14 cellular contexts compared by ENCODE assay signal in genomic region chr5:27702339-27702820, GRCh38.
DNase-seq lines count a peak whose midpoint lies in the region; ATAC-seq, FAIRE-seq and TF ChIP-seq lines count a peak whose summit lies in the region.
"Had no signal": no experiment of that assay in that cellular context is flagged by ENCODE, and none has a peak within 500 bp of the region (broad histone marks: within the 10 kb centered on the region; RNA-seq: fewer than 3 reads in every experiment).

No MANE protein-coding gene starts in this region.

- no peaks in the 10 kb centered on the region for H3K9me3 ChIP-seq in gastrocnemius medialis
- H3K9me3 ChIP-seq: stomach had no signal

- ATAC-seq in gastrocnemius medialis, result no peak
- ATAC-seq in naive thymus-derived CD8-positive, alpha-beta T cell, result no peak

- H3K4me3 ChIP-seq in gastrocnemius medialis, result no peak overlapping the region
- H3K4me3 ChIP-seq: stomach had no signal

- no peaks in the 10 kb centered on the region for H3K27me3 Mint-ChIP-seq in naive thymus-derived CD8-positive, alpha-beta T cell

- peaks cover 0 to 19% (median 6%) of the 10 kb centered on the region in 9 donors for H3K9me3 Mint-ChIP-seq in naive thymus-derived CD8-positive, alpha-beta T cell
- H3K9me3 Mint-ChIP-seq: neural crest cell had no signal

- no peak for TF ChIP-seq POLR2A in gastrocnemius medialis (IDR thresholded peaks at IDR 0.05)

- FAIRE-seq in HTR-8/SVneo (lab: Jason Lieb, UNC), result peak; percentile 46

- H3K4me1 ChIP-seq in gastrocnemius medialis, result no peaks in the 10 kb centered on the region
- H3K4me1 ChIP-seq: stomach had no signal

- H3K36me3 ChIP-seq in gastrocnemius medialis, result no peaks in the 10 kb centered on the region
- H3K36me3 ChIP-seq: stomach had no signal

- H3K4me3 Mint-ChIP-seq in naive thymus-derived CD8-positive, alpha-beta T cell, result no peak overlapping the region
- H3K4me3 Mint-ChIP-seq: neural crest cell had no signal

- no peak overlapping the region for H3K27ac Mint-ChIP-seq in naive thymus-derived CD8-positive, alpha-beta T cell

- POLR2A ChIA-PET in naive thymus-derived CD8-positive, alpha-beta T cell (lab: Charles Lee), result no interaction called here

- no peaks in the 10 kb centered on the region for H3K36me3 Mint-ChIP-seq in naive thymus-derived CD8-positive, alpha-beta T cell

- no peak overlapping the region for H3K27ac ChIP-seq in gastrocnemius medialis
- H3K27ac ChIP-seq: C4-2B, stomach had no signal

- in situ Hi-C loops in ACHN (cut with HindIII; ENCODE audit: low pct_ligation_motif_present, low pct_unique_long_range_greater_than_20kb, low sequenced_read_pairs), result no loop called here
- in situ Hi-C loops in gastrocnemius medialis (cut with MboI; ENCODE audit: low sequenced_read_pairs in 4 of 4), result no loop called here

- DNase-seq in ACHN, result peak; percentile 5
- peak; percentile 47 for DNase-seq in HTR-8/SVneo (ENCODE audit: insufficient read length, low spot score)
- peak; percentile 37 for DNase-seq in SHP77 treated with DMSO at 0.1 percent for 48 hours (lab: John Stamatoyannopoulos, UW)
- peak; percentile 63 for DNase-seq in glomerular visceral epithelial cell (ENCODE audit: extremely low spot score)
- no peak for DNase-seq in activated CD4-positive, CD25-positive, alpha-beta regulatory T cell (lab: John Stamatoyannopoulos, UW)
- no peak for DNase-seq in gastrocnemius medialis
- DNase-seq in naive thymus-derived CD8-positive, alpha-beta T cell, result no peak
- no peak for DNase-seq in amygdala (lab: John Stamatoyannopoulos, UW)
- DNase-seq: activated effector memory CD4-positive, alpha-beta T cell treated with anti-CD3 and anti-CD28 coated beads, Interleukin-2, amount 50 U/mL, for 16 hours; effector memory CD4-positive, alpha-beta T cell; stimulated activated CD4-positive, alpha-beta T cell treated with anti-CD3 and anti-CD28 coated beads, Interleukin-1b, Interleukin-23, amount 100 ng/mL, for 48 hours; stomach had no signal

- intact Hi-C loops in gastrocnemius medialis (cut with DNase I; ENCODE audit: low total_unique reads), result no loop called here

- H3K4me1 Mint-ChIP-seq in naive thymus-derived CD8-positive, alpha-beta T cell, result no peaks in the 10 kb centered on the region

- no peak for TF ChIP-seq CTCF in gastrocnemius medialis (IDR thresholded peaks at IDR 0.05 in 4 of 5, conservative IDR thresholded peaks at IDR 0.05 in 1 of 5)

- H3K27me3 ChIP-seq in gastrocnemius medialis, result no peaks in the 10 kb centered on the region
- H3K27me3 ChIP-seq: stomach had no signal

Comparison
In these comparisons a context has a peak if more than half of its experiments do, and no peak if none do; other contexts are left out.
1. DNase-seq: peak in ACHN (single experiment), HTR-8/SVneo (single experiment), SHP77 treated with DMSO at 0.1 percent for 48 hours (single experiment) and glomerular visceral epithelial cell (single experiment); none in activated CD4-positive, CD25-positive, alpha-beta regulatory T cell (0 of 4), gastrocnemius medialis (0 of 2), naive thymus-derived CD8-positive, alpha-beta T cell (0 of 10) and amygdala (0 of 56).